In the genomic region with DNA sequence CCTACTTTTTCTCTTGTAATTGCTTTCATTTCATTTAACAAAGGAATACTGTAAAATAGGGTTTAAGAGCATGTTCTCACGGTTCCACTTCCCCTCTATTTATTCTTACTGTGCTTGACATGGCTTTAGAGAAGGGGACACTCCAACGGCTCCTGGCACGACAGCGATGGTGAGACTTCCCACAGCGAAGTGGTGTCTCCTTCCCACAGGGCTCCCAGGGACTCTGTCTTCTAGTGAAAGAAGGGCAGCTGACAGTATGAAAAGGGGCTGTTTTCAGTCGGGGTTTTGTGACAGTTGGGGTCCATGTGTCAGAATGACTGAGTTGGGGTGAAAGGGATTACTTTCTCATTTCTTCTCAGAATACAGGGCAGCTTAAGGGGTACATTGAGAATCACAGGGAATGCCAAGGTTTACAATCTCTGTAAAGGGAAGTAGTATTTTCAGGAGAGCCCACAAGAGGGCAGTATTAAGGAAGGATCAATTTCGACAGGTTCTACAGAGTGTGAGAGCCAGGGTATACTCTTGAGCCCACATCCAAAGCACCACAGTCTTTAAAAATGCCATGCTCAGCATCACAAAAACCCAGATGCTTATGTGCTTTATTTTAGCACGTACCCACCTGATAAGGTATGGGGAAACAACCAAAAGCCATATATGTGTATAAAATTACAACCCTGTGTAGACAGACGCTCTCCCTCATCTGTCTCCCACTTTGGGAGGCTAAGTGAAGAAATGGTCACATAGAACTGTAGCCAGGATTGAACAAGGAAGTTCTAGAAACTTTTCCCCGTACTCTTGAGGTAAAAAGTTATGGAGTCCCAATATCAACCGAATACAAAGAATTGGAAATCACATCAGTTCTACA, we compare ENCODE assay signal across 8 cellular contexts. TPM values are rescaled to one million over a fixed set of nuclear protein-coding genes. Genes with fewer than 3 reads are reported as not detected.
DNase-seq lines count a peak whose midpoint lies in the region; ATAC-seq and TF ChIP-seq lines count a peak whose summit lies in the region.

No MANE protein-coding gene starts in this region.

- no peak overlapping the region for H3K4me3 ChIP-seq in AG10803 (ENCODE audit: low read length)
- H3K4me3 ChIP-seq in H7 (ENCODE audit: insufficient read depth, low read depth, low read length): no peak overlapping the region
- H3K4me3 ChIP-seq in fibroblast of the aortic adventitia (ENCODE audit: low read depth, low read length): no peak overlapping the region
- no peak overlapping the region for H3K4me3 ChIP-seq in thoracic aorta

- H3K27me3 ChIP-seq in H7 (ENCODE audit: control insufficient read depth, insufficient read depth, low read length) (no peaks in the 10 kb centered on the region), thoracic aorta (replicated peaks; ENCODE audit: insufficient read depth) (no peaks in the 10 kb centered on the region)

- DNase-seq in AG10803 (ENCODE audit: low read depth) (peak; percentile 25), H7 (peak; percentile 71), OCI-M1 (lab: John Stamatoyannopoulos, UW) (peak; percentile 64), fibroblast of the aortic adventitia (ENCODE audit: low read depth) (peak; percentile 28), thoracic aorta (ENCODE audit: low spot score) (no peak), NCI-H128 (lab: John Stamatoyannopoulos, UW; ENCODE audit: unreplicated experiment) (no peak)
- DNase-seq in stimulated activated CD4-positive, alpha-beta T cell treated with anti-CD3 and anti-CD28 coated beads, Interleukin-2, amount 100 ng/mL, for 48 hours: no peak

- ATAC-seq in thoracic aorta (ENCODE audit: insufficient number of reproducible peaks, low FRiP score, low read depth): no peak
- ATAC-seq in HG03442 (IDR thresholded peaks at IDR 0.05; ENCODE audit: unreplicated experiment): no peak

- H3K36me3 ChIP-seq in H7 (replicated peaks; ENCODE audit: control insufficient read depth, insufficient read depth, low read length) (no peaks in the 10 kb centered on the region), thoracic aorta (no peaks in the 10 kb centered on the region)

- H3K27ac ChIP-seq in thoracic aorta: no peak overlapping the region

- peak; percentile 62 for TF ChIP-seq CTCF in AG10803 (conservative IDR thresholded peaks at IDR 0.05; ENCODE audit: low read length)
- peak; percentile 50 for TF ChIP-seq CTCF in fibroblast of the aortic adventitia (IDR thresholded peaks at IDR 0.05; ENCODE audit: insufficient read depth, low read length)
- peak; percentile 14 for TF ChIP-seq CTCF in thoracic aorta (IDR thresholded peaks at IDR 0.05)

- H3K9me3 ChIP-seq in thoracic aorta: no peaks in the 10 kb centered on the region

- no peaks in the 10 kb centered on the region for H3K4me1 ChIP-seq in thoracic aorta (ENCODE audit: control insufficient read depth in 1 of 2, low read depth in 2 of 2)

RNA-seq across cellular contexts. Expression of a gene that starts 31.3 kb away (rescaled TPM):
- 0.69 and 0.78 TPM in 2 replicates for total RNA-seq in H7 (2014; rRNA removed; shearing (Covaris generic))
- total RNA-seq in fibroblast of the aortic adventitia (ENCODE audit: low replicate concordance) (1.3 and 54.4 TPM in 2 replicates), thoracic aorta (10 to 100 TPM in 1 of 2 donors, 1 to 10 TPM in 1; 9.9 to 18.4 TPM)

Comparison
In these comparisons a context has a peak if more than half of its experiments do, and no peak if none do; other contexts are left out.
1. DNase-seq: peak in AG10803 (single experiment), H7 (single experiment), OCI-M1 (single experiment) and fibroblast of the aortic adventitia (single experiment); none in thoracic aorta (single experiment), NCI-H128 (single experiment) and stimulated activated CD4-positive, alpha-beta T cell treated with anti-CD3 and anti-CD28 coated beads, Interleukin-2, amount 100 ng/mL, for 48 hours (0 of 2).
2. Peak in every context shown above with its lines, with median percentiles within 50 percentile points of each other: CTCF ChIP-seq.